ENCODE assay signal across 1 cellular context in the genomic region with DNA sequence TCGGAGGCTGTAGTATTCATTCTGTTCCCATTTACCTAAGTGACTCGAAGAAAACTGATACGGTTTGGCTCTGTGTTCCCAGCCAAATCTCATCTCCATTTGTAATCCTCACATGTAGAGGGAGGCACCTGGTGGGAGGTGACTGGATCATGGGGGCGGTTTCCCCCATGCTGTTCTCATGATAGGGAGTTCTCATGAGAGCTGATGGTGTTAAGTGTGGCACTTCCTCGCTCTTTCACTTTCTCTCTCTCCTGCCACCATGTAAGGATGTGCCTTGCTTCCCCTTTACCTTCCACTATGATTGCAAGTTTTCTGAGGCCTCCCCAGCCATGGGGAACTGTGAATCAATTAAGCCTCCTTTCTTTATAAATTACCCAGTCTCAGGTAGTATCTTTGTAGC.
TF ChIP-seq lines count a peak whose summit lies in the region.

No MANE protein-coding gene starts in this region.

TF ChIP-seq in HepG2, 621 proteins besides CTCF, POLR2A, EP300 and RAD21 (continued from another document):
- TF ChIP-seq THYN1 (CRISPR knock-in tag; IDR thresholded peaks at IDR 0.05; ENCODE audit: borderline replicate concordance, low read depth): no peak
- no peak for TF ChIP-seq ZNF7 (CRISPR knock-in tag; IDR thresholded peaks at IDR 0.05)
- no peak for TF ChIP-seq GZF1 (CRISPR knock-in tag; IDR thresholded peaks at IDR 0.05)
